In the genomic region with DNA sequence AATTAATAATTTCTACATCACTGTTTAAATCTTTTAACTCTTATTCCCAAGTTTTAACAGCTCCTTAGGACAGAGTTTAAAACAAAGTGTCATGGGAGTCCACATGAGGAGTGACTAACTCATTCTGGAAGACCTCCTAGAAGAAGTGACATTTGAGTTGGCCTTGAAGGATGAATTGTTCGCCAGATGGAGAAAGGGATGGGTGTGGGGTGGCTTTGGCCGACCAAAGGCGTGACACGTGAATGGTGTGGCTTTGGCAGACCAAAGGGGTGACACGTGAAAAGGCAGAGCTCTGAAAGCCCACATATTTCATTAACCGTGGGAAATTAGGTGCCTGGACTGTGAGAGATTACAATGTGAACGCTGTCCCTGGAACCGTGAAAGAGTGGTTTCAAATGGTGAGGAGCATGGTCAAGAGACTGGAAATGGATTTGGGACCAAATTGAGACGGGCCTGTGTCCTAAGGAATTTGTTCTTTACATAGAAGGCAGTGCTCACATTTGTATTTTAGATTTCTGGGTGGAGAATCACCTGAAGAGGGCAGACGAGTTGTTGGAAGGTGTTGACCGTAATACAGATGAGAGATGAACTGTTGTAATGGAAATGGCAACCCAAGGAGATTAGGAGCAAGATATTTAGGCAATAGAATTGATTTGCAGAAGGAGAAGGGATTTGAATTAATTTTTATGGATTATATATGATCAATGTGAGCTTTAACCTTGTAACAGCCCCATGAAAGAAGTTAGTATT, we compare ENCODE assay signal across 21 cellular contexts.
DNase-seq lines count a peak whose midpoint lies in the region; ATAC-seq, FAIRE-seq and TF ChIP-seq lines count a peak whose summit lies in the region.
"Had no signal": no experiment of that assay in that cellular context is flagged by ENCODE, and none has a peak within 500 bp of the region (broad histone marks: within the 10 kb centered on the region; RNA-seq: fewer than 3 reads in every experiment).

No MANE protein-coding gene starts in this region.

- FAIRE-seq in H1 (lab: Jason Lieb, UNC) = no peak
- peak; percentile 58 for FAIRE-seq in urothelium cell line (lab: Jason Lieb, UNC)
- FAIRE-seq: GM12891 had no signal

- CTCF ChIA-PET in H1 (lab: Charles Lee; ENCODE audit: partially characterized antibody) = interaction anchor here (1.3 kb wide), 1 partner anchor 19 kb away, joined by 4 read pairs; no protein-coding TSS in a partner anchor
- CTCF ChIA-PET in WTC11 (lab: Charles Lee) = interaction anchor here (1.0 kb wide), 1 partner anchor 326 kb away, joined by 3 read pairs; no protein-coding TSS in a partner anchor

- no peak for TF ChIP-seq POLR2A in H1 (IDR thresholded peaks at IDR 0.05; ENCODE audit: control extremely low read depth in 1 of 2, low read depth in 2 of 2, low read length in 2 of 2)

- no peak overlapping the region for H2BK5ac ChIP-seq in H1 (ENCODE audit: low read depth, low read length)
- H2BK5ac ChIP-seq in mesenchymal stem cell (ENCODE audit: low read depth, low read length, poor library complexity, severe bottlenecking) = no peak overlapping the region

- no peak overlapping the region for H3K27ac ChIP-seq in H1 (ENCODE audit: low read depth, low read length)
- no peak overlapping the region for H3K27ac ChIP-seq in mesenchymal stem cell (ENCODE audit: low read length, poor library complexity, severe bottlenecking)
- H3K27ac ChIP-seq: SK-N-MC had no signal

- H2BK15ac ChIP-seq in H1 (ENCODE audit: low read length) (no peak overlapping the region), mesenchymal stem cell (ENCODE audit: low read depth, poor library complexity, severe bottlenecking) (no peak overlapping the region)

- H3K9me3 Mint-ChIP-seq in WTC11 = peaks cover 11% of the 10 kb centered on the region

- H3K36me3 Mint-ChIP-seq in WTC11 = peaks cover 3% of the 10 kb centered on the region; the same call in 1 of the 2 replicates
- H3K36me3 Mint-ChIP-seq: CD4-positive, alpha-beta memory T cell had no signal

- H3K9ac ChIP-seq in H1 (replicated peaks in 1 of 4; ENCODE audit: extremely low read depth in 1 of 4, low read depth in 3 of 4, low read length in 3 of 4) = no peak overlapping the region
- H3K9ac ChIP-seq in mesenchymal stem cell (ENCODE audit: low read length) = no peak overlapping the region

- no peak overlapping the region for H4K5ac ChIP-seq in H1 (ENCODE audit: insufficient read length, low read depth, low read length)

- WGBS in H1 (ENCODE audit: extremely low coverage in 1 of 2, insufficient coverage in 1 of 2, insufficient read length in 1 of 2, insufficient replicate concordance in 2 of 2, low coverage in 1 of 2, low lambda C conversion rate in 2 of 2, missing lambda C conversion rate in 1 of 2), 2 experiments = 88% methylated on average over 11 of the region's 11 CpGs; no CpG with 5 or more reads in 1 of the 2 experiments
- WGBS in mesenchymal stem cell = 81% methylated on average over 11 of the region's 11 CpGs

- H4K8ac ChIP-seq in H1 (ENCODE audit: extremely low read depth, insufficient read depth, low read length) = no peak overlapping the region
- H4K8ac ChIP-seq in mesenchymal stem cell (ENCODE audit: low read length) = no peak overlapping the region

- H3K27ac Mint-ChIP-seq in WTC11 = no peak overlapping the region
- H3K27ac Mint-ChIP-seq: CD4-positive, alpha-beta memory T cell had no signal

- H3K27me3 Mint-ChIP-seq in WTC11 (ENCODE audit: low read depth) = no peaks in the 10 kb centered on the region

- no peak overlapping the region for H4K91ac ChIP-seq in H1 (replicated peaks; ENCODE audit: insufficient read length, low read length)
- H4K91ac ChIP-seq in mesenchymal stem cell (ENCODE audit: low read length) = no peak overlapping the region

- H3K23ac ChIP-seq in H1 (ENCODE audit: insufficient read length) = no peak overlapping the region
- H3K23ac ChIP-seq in mesenchymal stem cell (ENCODE audit: low read length in 2 of 2) = no peak overlapping the region

- H2BK120ac ChIP-seq in H1 (replicated peaks; ENCODE audit: low read depth, low read length) = no peak overlapping the region
- H2BK120ac ChIP-seq in mesenchymal stem cell (ENCODE audit: low read depth, low read length) = no peak overlapping the region

- H3K9me3 ChIP-seq in H1 (ENCODE audit: insufficient read depth in 2 of 2, low read depth in 1 of 2, low read length in 1 of 2) (no peaks in the 10 kb centered on the region), mesenchymal stem cell (ENCODE audit: control insufficient read depth, low read length) (no peaks in the 10 kb centered on the region)

- peak overlapping the region; percentile 17 for H3K4ac ChIP-seq in H1 (replicated peaks; ENCODE audit: insufficient read length, low read depth, low read length)
- no peak overlapping the region for H3K4ac ChIP-seq in mesenchymal stem cell (ENCODE audit: low read depth in 1 of 2, low read length in 2 of 2)

- no peak overlapping the region for H3K4me3 Mint-ChIP-seq in WTC11
- H3K4me3 Mint-ChIP-seq: CD4-positive, alpha-beta memory T cell had no signal

- H3K56ac ChIP-seq in H1 (replicated peaks; ENCODE audit: insufficient read length, low read depth, low read length) = no peak overlapping the region

- H2AK5ac ChIP-seq in H1 (ENCODE audit: low read depth, low read length) = no peak overlapping the region
- H2AK5ac ChIP-seq in mesenchymal stem cell (ENCODE audit: low read length, severe bottlenecking) = peak overlapping the region; percentile 23

- POLR2A ChIA-PET in H1 (lab: Charles Lee; ENCODE audit: partially characterized antibody) = no interaction called here
- POLR2A ChIA-PET in WTC11 (lab: Charles Lee) = no interaction called here

- no peak overlapping the region for H3K14ac ChIP-seq in H1 (ENCODE audit: insufficient read length)
- no peak overlapping the region for H3K14ac ChIP-seq in mesenchymal stem cell (ENCODE audit: low read length in 2 of 2)

- ATAC-seq in Right ventricle myocardium superior (ENCODE audit: poor library complexity) (peak; percentile 36), left cardiac atrium (no peak), WTC11 (no peak)

- H2BK20ac ChIP-seq in H1 (ENCODE audit: low read length) = no peak overlapping the region

- H3K18ac ChIP-seq in H1 (ENCODE audit: extremely low read depth, low read length) (no peak overlapping the region), mesenchymal stem cell (ENCODE audit: low read depth in 1 of 2, low read length in 2 of 2) (no peak overlapping the region)

- TF ChIP-seq CTCF in H1 (IDR thresholded peaks at IDR 0.05; ENCODE audit: control extremely low read depth in 1 of 3, insufficient read depth in 1 of 3, low read depth in 1 of 3, low read length in 3 of 3) = no peak
- no peak for TF ChIP-seq CTCF in WTC11 (IDR thresholded peaks at IDR 0.05)

- no peak overlapping the region for H2AFZ ChIP-seq in H1 (ENCODE audit: low read length)
- H2AFZ ChIP-seq in mesenchymal stem cell (ENCODE audit: low read depth, low read length) = no peak overlapping the region

- H3K4me3 ChIP-seq in H1 (ENCODE audit: extremely low read depth in 1 of 4, insufficient read depth in 2 of 4, low read depth in 3 of 4, low read length in 4 of 4) (no peak overlapping the region), mesenchymal stem cell (ENCODE audit: insufficient read depth in 1 of 2, low read depth in 1 of 2, low read length in 2 of 2) (peak overlapping the region in 1 of 2 experiments; percentile 25)
- H3K4me3 ChIP-seq: SK-N-MC had no signal

- no peaks in the 10 kb centered on the region for H3K4me1 ChIP-seq in H1 (replicated peaks in 1 of 4; ENCODE audit: control insufficient read depth in 3 of 4, insufficient read depth in 4 of 4, low read length in 3 of 4)
- H3K4me1 ChIP-seq in mesenchymal stem cell (ENCODE audit: control insufficient read depth, insufficient read depth, low read depth, low read length) = peaks cover 3% of the 10 kb centered on the region
- H3K4me1 ChIP-seq: BE2C had no signal

- H2BK12ac ChIP-seq in H1 (ENCODE audit: low read depth, low read length) = no peak overlapping the region
- H2BK12ac ChIP-seq in mesenchymal stem cell (ENCODE audit: low read length in 2 of 2) = no peak overlapping the region

- no peak for TF ChIP-seq EP300 in H1 (IDR thresholded peaks at IDR 0.05; ENCODE audit: borderline replicate concordance in 1 of 2, low read depth in 2 of 2, low read length in 2 of 2)

- no peaks in the 10 kb centered on the region for H3K79me2 ChIP-seq in H1 (ENCODE audit: control insufficient read depth in 1 of 2, insufficient read depth in 2 of 2, low read length in 2 of 2)

- H3K27me3 ChIP-seq in H1 (replicated peaks in 1 of 4; ENCODE audit: control insufficient read depth in 3 of 4, extremely low read depth in 1 of 4, insufficient read depth in 3 of 4, low read length in 3 of 4) = no peaks in the 10 kb centered on the region
- no peaks in the 10 kb centered on the region for H3K27me3 ChIP-seq in mesenchymal stem cell (ENCODE audit: control insufficient read depth in 1 of 2, insufficient read depth in 1 of 2, low read length in 2 of 2)
- H3K27me3 ChIP-seq: BE2C had no signal

- TF ChIP-seq RAD21 in H1 (IDR thresholded peaks at IDR 0.05 in 1 of 2, conservative IDR thresholded peaks at IDR 0.05 in 1 of 2; ENCODE audit: low read depth in 2 of 2, low read length in 2 of 2) = no peak

- H3K4me1 Mint-ChIP-seq in WTC11 = peaks cover 4% of the 10 kb centered on the region; the same call in 1 of the 2 replicates
- H3K4me1 Mint-ChIP-seq: CD4-positive, alpha-beta memory T cell had no signal

- H3K79me1 ChIP-seq in H1 (ENCODE audit: low read depth, low read length) = no peaks in the 10 kb centered on the region
- peaks cover 4% of the 10 kb centered on the region for H3K79me1 ChIP-seq in mesenchymal stem cell (replicated peaks; ENCODE audit: low read length, poor library complexity, severe bottlenecking)

- DNase-seq in Right ventricle myocardium superior (peak; percentile 30), left cardiac atrium (no peak), H1 (ENCODE audit: low read depth in 1 of 2, low spot score in 2 of 2) (no peak), mesenchymal stem cell (no peak), urothelium cell line (ENCODE audit: low spot score) (no peak), SIG-M5 (lab: John Stamatoyannopoulos, UW) (no peak), NCI-H2081 (lab: John Stamatoyannopoulos, UW) (no peak), WTC11 (ENCODE audit: low spot score) (no peak)
- DNase-seq: 8988T; BE2C; Calu3; CD4-positive, alpha-beta memory T cell; EL; GOT3; Kasumi-1; NCI-H1105 treated with DMSO at 0.1 percent for 48 hours; NCI-H1694; NCI-H226; NCI-H524 had no signal

- no peaks in the 10 kb centered on the region for H3K23me2 ChIP-seq in H1 (ENCODE audit: low read depth, low read length)

- no peak overlapping the region for H3K4me2 ChIP-seq in H1 (ENCODE audit: insufficient read depth in 1 of 2, low read depth in 2 of 2, low read length in 2 of 2)
- no peak overlapping the region for H3K4me2 ChIP-seq in mesenchymal stem cell (ENCODE audit: low read length, poor library complexity, severe bottlenecking)

- no peaks in the 10 kb centered on the region for H3K36me3 ChIP-seq in H1 (ENCODE audit: control insufficient read depth in 2 of 4, insufficient read depth in 4 of 4, low read length in 3 of 4)
- H3K36me3 ChIP-seq in mesenchymal stem cell (ENCODE audit: control insufficient read depth in 1 of 2, insufficient read depth in 2 of 2, low read depth in 1 of 2, low read length in 2 of 2) = peaks cover 0 to 3% of the 10 kb centered on the region in 2 experiments
- H3K36me3 ChIP-seq: BE2C had no signal

- intact Hi-C loops in Right ventricle myocardium superior (cut with DNase I) (no loop called here), left cardiac atrium (cut with DNase I) (no loop called here)

- no peaks in the 10 kb centered on the region for H4K20me1 ChIP-seq in H1 (replicated peaks in 1 of 2; ENCODE audit: control insufficient read depth in 1 of 2, insufficient read depth in 2 of 2, low read length in 2 of 2)
